Comparison of ENCODE assay signal across 27 cellular contexts in the genomic region with DNA sequence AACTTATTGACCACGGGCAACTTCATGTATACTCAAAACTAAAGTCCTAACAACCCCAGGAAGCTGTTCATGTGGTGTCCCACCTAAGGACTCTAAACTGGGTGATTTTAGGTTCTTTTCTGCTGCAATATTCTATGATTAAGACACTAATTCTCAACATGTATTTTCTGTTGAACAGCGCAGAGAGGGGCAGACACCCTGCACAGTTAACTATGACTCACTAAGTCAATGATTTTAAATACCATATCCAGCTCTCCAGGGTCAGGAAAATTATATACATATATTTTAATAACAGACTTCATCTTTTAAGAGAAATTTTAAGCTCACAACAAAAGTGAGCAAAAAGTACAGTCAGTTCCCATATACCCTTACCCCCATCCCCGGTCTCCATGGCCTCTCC.
DNase-seq lines count a peak whose midpoint lies in the region; ATAC-seq and TF ChIP-seq lines count a peak whose summit lies in the region.
"Had no signal": no experiment of that assay in that cellular context is flagged by ENCODE, and none has a peak within 500 bp of the region (broad histone marks: within the 10 kb centered on the region; RNA-seq: fewer than 3 reads in every experiment).

No MANE protein-coding gene starts in this region.

- H2BK120ac ChIP-seq in IMR-90 (ENCODE audit: low read depth, low read length): no peak overlapping the region

- H4K20me1 ChIP-seq in BLaER1: peaks cover 25% of the 10 kb centered on the region
- peaks cover 25% of the 10 kb centered on the region for H4K20me1 ChIP-seq in IMR-90 (ENCODE audit: insufficient read depth, low read length)

- no peaks in the 10 kb centered on the region; the same call in 1 of the 2 replicates for H3K9me3 ChIP-seq in BLaER1
- no peaks in the 10 kb centered on the region for H3K9me3 ChIP-seq in IMR-90 (ENCODE audit: control insufficient read depth, insufficient read depth, low read length)
- H3K9me3 ChIP-seq in adipocyte (ENCODE audit: control insufficient read depth, low read length): no peaks in the 10 kb centered on the region
- H3K9me3 ChIP-seq: esophagus muscularis mucosa, lower lobe of right lung, SK-N-SH, suprapubic skin had no signal

- H2BK15ac ChIP-seq in IMR-90 (ENCODE audit: low read depth, low read length): no peak overlapping the region

- H3K9ac ChIP-seq in BLaER1 (no peak overlapping the region), IMR-90 (ENCODE audit: low read depth, low read length) (no peak overlapping the region), adipocyte (ENCODE audit: low read length) (no peak overlapping the region)
- H3K9ac ChIP-seq: SK-N-SH had no signal

- intact Hi-C loops in IMR-90 (cut with micrococcal nuclease): no loop called here

- peaks cover 17% of the 10 kb centered on the region for H3K36me3 Mint-ChIP-seq in memory B cell

- H4K8ac ChIP-seq in IMR-90 (ENCODE audit: low read depth in 2 of 2, low read length in 2 of 2): no peak overlapping the region

- H3K4me1 Mint-ChIP-seq in memory B cell: peaks cover 31% of the 10 kb centered on the region

- 0 out of 2 replicates have a peak overlapping the region, but pooled peaks have one; percentile 4 for H3K4me2 ChIP-seq in BLaER1
- H3K4me2 ChIP-seq in IMR-90 (ENCODE audit: low read depth, low read length): no peak overlapping the region
- H3K4me2 ChIP-seq: SK-N-SH had no signal

- DNase-seq in IMR-90: peak; percentile 55
- DNase-seq in adipocyte (ENCODE audit: low read depth): peak; percentile 19
- DNase-seq in memory B cell (ENCODE audit: low spot score in 2 of 2): no peak
- DNase-seq in NCI-H2227 treated with DMSO at 0.1 percent for 48 hours (lab: John Stamatoyannopoulos, UW): no peak
- no peak for DNase-seq in NCI-H1048 (lab: John Stamatoyannopoulos, UW)
- no peak for DNase-seq in NCI-H69 (lab: John Stamatoyannopoulos, UW)
- DNase-seq in cerebellum (ENCODE audit: low spot score): no peak
- DNase-seq: activated CD4-positive, alpha-beta memory T cell treated with anti-CD3 and anti-CD28 coated beads for 36 hours; activated CD4-positive, CD25-positive, alpha-beta regulatory T cell treated with anti-CD3 and anti-CD28 coated beads, Interleukin-2, amount 50 U/mL, for 72 hours; activated CD8-positive, alpha-beta memory T cell treated with anti-CD3 and anti-CD28 coated beads, Interleukin-2, amount 50 U/mL, for 4 hours; activated naive CD4-positive, alpha-beta T cell; activated naive CD8-positive, alpha-beta T cell treated with anti-CD3 and anti-CD28 coated beads, Interleukin-2, amount 50 U/mL, for 24 hours; CD4-positive, CD25-positive, alpha-beta regulatory T cell; dorsolateral prefrontal cortex; H9; Karpas-422; kidney glomerular epithelial cell; lower lobe of right lung; NCI-H1694; SK-N-SH; stimulated activated naive CD4-positive, alpha-beta T cell treated with Interleukin-2 at 50 U/mL for 16 hours had no signal

- H3K9me3 Mint-ChIP-seq in memory B cell: no peaks in the 10 kb centered on the region
- H3K9me3 Mint-ChIP-seq: activated CD4-positive, alpha-beta memory T cell treated with anti-CD3 and anti-CD28 coated beads for 36 hours; activated naive CD8-positive, alpha-beta T cell treated with anti-CD3 and anti-CD28 coated beads, Interleukin-2, amount 50 U/mL, for 24 hours; H9; nephron; T-helper 1 cell treated with Interleukin-12 subunit alpha and Interleukin-12 subunit beta and Interleukin-4 antibody, amounts not matched to agents 30 μg/mL and 1 μg/mL, for 36 hours had no signal

- TF ChIP-seq CTCF in IMR-90 (conservative IDR thresholded peaks at IDR 0.05; ENCODE audit: low read depth, low read length): no peak

- H4K5ac ChIP-seq in IMR-90 (ENCODE audit: low read depth, low read length): no peak overlapping the region

- no peak overlapping the region for H3K14ac ChIP-seq in IMR-90 (replicated peaks; ENCODE audit: low read depth, low read length)

- no peak overlapping the region for H3K56ac ChIP-seq in IMR-90 (ENCODE audit: extremely low read depth, insufficient read depth, low read length)

- no peak overlapping the region for H3K4me3 Mint-ChIP-seq in memory B cell
- H3K4me3 Mint-ChIP-seq: activated CD4-positive, alpha-beta memory T cell treated with anti-CD3 and anti-CD28 coated beads for 36 hours; activated naive CD8-positive, alpha-beta T cell treated with anti-CD3 and anti-CD28 coated beads, Interleukin-2, amount 50 U/mL, for 24 hours; CD4-positive, CD25-positive, alpha-beta regulatory T cell; H9; nephron; T-helper 1 cell treated with Interleukin-12 subunit alpha and Interleukin-12 subunit beta and Interleukin-4 antibody, amounts not matched to agents 30 μg/mL and 1 μg/mL, for 36 hours had no signal

- H3K36me3 ChIP-seq in BLaER1 (peaks cover 58% of the 10 kb centered on the region), IMR-90 (ENCODE audit: control insufficient read depth, insufficient read depth, low read length) (no peaks in the 10 kb centered on the region), adipocyte (ENCODE audit: control insufficient read depth, insufficient read depth, low read length, severe bottlenecking) (no peaks in the 10 kb centered on the region)
- H3K36me3 ChIP-seq: esophagus muscularis mucosa, lower lobe of right lung had no signal

- H2BK20ac ChIP-seq in IMR-90 (ENCODE audit: low read depth, low read length): no peak overlapping the region

- no TSS peak for BruUV-seq in IMR-90 (replicated peaks; lab: Mats Ljungman, UMichigan)

- H3K4me3 ChIP-seq in BLaER1 (no peak overlapping the region), IMR-90 (ENCODE audit: insufficient read depth, low read depth, low read length) (no peak overlapping the region), adipocyte (ENCODE audit: low read length) (no peak overlapping the region)
- H3K4me3 ChIP-seq: dorsolateral prefrontal cortex, esophagus muscularis mucosa, lower lobe of right lung, suprapubic skin had no signal

- H4K91ac ChIP-seq in IMR-90 (ENCODE audit: insufficient read depth, low read depth, low read length): no peak overlapping the region

- TF ChIP-seq RAD21 in IMR-90 (IDR thresholded peaks at IDR 0.05; ENCODE audit: low read length): no peak

- ATAC-seq in IMR-90 (ENCODE audit: low read depth): peak; percentile 54
- no peak for ATAC-seq in memory B cell (ENCODE audit: low read depth)
- ATAC-seq: activated naive CD8-positive, alpha-beta T cell treated with anti-CD3 and anti-CD28 coated beads, Interleukin-2, amount 50 U/mL, for 24 hours; lower lobe of right lung; Right ventricle myocardium inferior had no signal

- no peak overlapping the region for H3K23ac ChIP-seq in IMR-90 (ENCODE audit: low read depth, low read length)

- H3K27ac Mint-ChIP-seq in memory B cell: peak overlapping the region; percentile 48
- H3K27ac Mint-ChIP-seq: activated CD4-positive, alpha-beta memory T cell treated with anti-CD3 and anti-CD28 coated beads for 36 hours; activated naive CD8-positive, alpha-beta T cell treated with anti-CD3 and anti-CD28 coated beads, Interleukin-2, amount 50 U/mL, for 24 hours; nephron; T-helper 1 cell treated with Interleukin-12 subunit alpha and Interleukin-12 subunit beta and Interleukin-4 antibody, amounts not matched to agents 30 μg/mL and 1 μg/mL, for 36 hours had no signal

- POLR2A ChIA-PET in IMR-90 (lab: Charles Lee; ENCODE audit: unreplicated experiment): no interaction called here

- H3K4me1 ChIP-seq in BLaER1: peaks cover 19% of the 10 kb centered on the region
- H3K4me1 ChIP-seq in IMR-90 (ENCODE audit: control insufficient read depth, insufficient read depth, low read length): peaks cover 28% of the 10 kb centered on the region
- peaks cover 57% of the 10 kb centered on the region for H3K4me1 ChIP-seq in adipocyte (ENCODE audit: control insufficient read depth, insufficient read depth, low read length)
- H3K4me1 ChIP-seq: lower lobe of right lung had no signal

- H3K4ac ChIP-seq in IMR-90 (ENCODE audit: low read depth, low read length): no peak overlapping the region

- no peak overlapping the region for H2AK9ac ChIP-seq in IMR-90 (replicated peaks; ENCODE audit: low read depth, low read length, poor library complexity)

- no peak overlapping the region; the same call in 1 of the 2 replicates for H3K18ac ChIP-seq in IMR-90 (ENCODE audit: low read depth, low read length)

- WGBS in IMR-90 (ENCODE audit: extremely low coverage in 2 of 2, insufficient read length in 1 of 2), 2 experiments: no CpG with 5 or more reads among the region's 3 CpGs

- no peaks in the 10 kb centered on the region for H3K27me3 Mint-ChIP-seq in memory B cell
- H3K27me3 Mint-ChIP-seq: activated CD4-positive, alpha-beta memory T cell treated with anti-CD3 and anti-CD28 coated beads for 36 hours; activated naive CD8-positive, alpha-beta T cell treated with anti-CD3 and anti-CD28 coated beads, Interleukin-2, amount 50 U/mL, for 24 hours; CD4-positive, CD25-positive, alpha-beta regulatory T cell had no signal

- CTCF ChIA-PET in IMR-90 (lab: Yijun Ruan, JAX): interaction anchor here (0.5 to 0.8 kb wide), 4 partner anchors 18 to 84 kb away, joined by 3 read pairs; no protein-coding TSS in a partner anchor

- no peak overlapping the region for H3K27ac ChIP-seq in BLaER1
- no peak overlapping the region for H3K27ac ChIP-seq in IMR-90 (ENCODE audit: insufficient read depth, low read length)
- H3K27ac ChIP-seq: dorsolateral prefrontal cortex, esophagus muscularis mucosa, lower lobe of right lung, suprapubic skin had no signal

- peaks cover 24% of the 10 kb centered on the region for H3K9me1 ChIP-seq in IMR-90 (ENCODE audit: insufficient read depth, low read length)

- peaks cover 33 to 74% of the 10 kb centered on the region in 2 experiments for H3K79me1 ChIP-seq in IMR-90 (ENCODE audit: low read depth in 1 of 2, low read length in 2 of 2)

- dilution Hi-C loops in IMR-90 (cut with HindIII; ENCODE audit: low sequenced_read_pairs, unreplicated experiment): no loop called here

- no peaks in the 10 kb centered on the region for H3K27me3 ChIP-seq in BLaER1
- no peaks in the 10 kb centered on the region for H3K27me3 ChIP-seq in IMR-90 (ENCODE audit: control insufficient read depth, insufficient read depth, low read length)
- H3K27me3 ChIP-seq in adipocyte (replicated peaks; ENCODE audit: control insufficient read depth, insufficient read depth, low read length): no peaks in the 10 kb centered on the region
- H3K27me3 ChIP-seq: dorsolateral prefrontal cortex, esophagus muscularis mucosa, suprapubic skin had no signal

- H2BK5ac ChIP-seq in IMR-90 (ENCODE audit: low read depth, low read length, poor library complexity, severe bottlenecking): peak overlapping the region; percentile 55

- no peak overlapping the region for H2AFZ ChIP-seq in IMR-90 (replicated peaks; ENCODE audit: low read length, poor library complexity)

- no peak for TF ChIP-seq POLR2A in IMR-90 (IDR thresholded peaks at IDR 0.05; ENCODE audit: low read depth, low read length)

- no peak overlapping the region for H2AK5ac ChIP-seq in IMR-90 (ENCODE audit: low read depth, low read length)

- in situ Hi-C loops in IMR-90 (cut with MboI; ENCODE audit: low sequenced_read_pairs): no loop called here

TF ChIP-seq in IMR-90, 13 proteins besides CTCF, POLR2A, EP300 and RAD21:
- no peak for TF ChIP-seq CEBPB (IDR thresholded peaks at IDR 0.05; ENCODE audit: low read depth, low read length)
- no peak for TF ChIP-seq MAFK (IDR thresholded peaks at IDR 0.05; ENCODE audit: low read depth, low read length)
- TF ChIP-seq RCOR1 (IDR thresholded peaks at IDR 0.05; ENCODE audit: insufficient replicate concordance, low read length): no peak

Comparison
In these comparisons a context has a peak if more than half of its experiments do, and no peak if none do; other contexts are left out.
1. DNase-seq: peak in IMR-90 (single experiment) and adipocyte (single experiment); none in memory B cell (0 of 2), NCI-H2227 treated with DMSO at 0.1 percent for 48 hours (single experiment), NCI-H1048 (single experiment), NCI-H69 (single experiment) and cerebellum (single experiment).